Comparison of ENCODE assay signal across 20 cellular contexts in genomic region chr6:79684821-79685220, GRCh38. TPM values are rescaled to one million over a fixed set of nuclear protein-coding genes. Genes with fewer than 3 reads are reported as not detected.
A peak's percentile ranks its signal among the peaks of the same experiment; 100 is the strongest.
DNase-seq lines count a peak whose midpoint lies in the region; ATAC-seq and TF ChIP-seq lines count a peak whose summit lies in the region.
"Had no signal": no experiment of that assay in that cellular context is flagged by ENCODE, and none has a peak within 500 bp of the region (broad histone marks: within the 10 kb centered on the region; RNA-seq: fewer than 3 reads in every experiment).

No MANE protein-coding gene starts in this region.

- POLR2A ChIA-PET in PC-9 (lab: Charles Lee; ENCODE audit: unreplicated experiment), result no interaction called here

- CTCF ChIA-PET in PC-9 (lab: Charles Lee), result no interaction called here

- H2AFZ ChIP-seq in PC-9, result no peak overlapping the region

- no peaks in the 10 kb centered on the region for H3K9me2 ChIP-seq in PC-9 (ENCODE audit: insufficient read depth)

- BruUV-seq in PC-9 (replicated peaks; lab: Mats Ljungman, UMichigan), result no TSS peak

- H3K4me1 ChIP-seq in mucosa of descending colon (ENCODE audit: low read depth) (peaks cover 10% of the 10 kb centered on the region), PC-9 (replicated peaks; ENCODE audit: insufficient read depth) (no peaks in the 10 kb centered on the region)

- H4K20me1 ChIP-seq in PC-9 (ENCODE audit: insufficient read depth), result no peaks in the 10 kb centered on the region

- no peaks in the 10 kb centered on the region for H3K79me2 ChIP-seq in PC-9 (ENCODE audit: low read depth)

- H3F3A ChIP-seq in PC-9 (ENCODE audit: insufficient read depth, low read depth), result no peaks in the 10 kb centered on the region

- H3K4me2 ChIP-seq in PC-9, result no peak overlapping the region

- ATAC-seq in mucosa of descending colon, result peak; percentile 39
- ATAC-seq: K562 had no signal

- H3K4me3 ChIP-seq in mucosa of descending colon (no peak overlapping the region), PC-9 (no peak overlapping the region)
- H3K4me3 ChIP-seq: K562, Peyer's patch had no signal

- no peaks in the 10 kb centered on the region for H3K36me3 ChIP-seq in mucosa of descending colon (ENCODE audit: low read depth)
- no peaks in the 10 kb centered on the region for H3K36me3 ChIP-seq in PC-9 (ENCODE audit: low read depth)

- H3K27me3 ChIP-seq in PC-9 (ENCODE audit: insufficient read depth, low read depth), result no peaks in the 10 kb centered on the region
- H3K27me3 ChIP-seq: Peyer's patch had no signal

- no peak overlapping the region for H3K27ac ChIP-seq in PC-9
- H3K27ac ChIP-seq: HL-60, Peyer's patch had no signal

- in situ Hi-C loops in Caki2 (cut with HindIII; ENCODE audit: low pct_unique_long_range_greater_than_20kb, low sequenced_read_pairs), result no loop called here

- DNase-seq in NCI-H2171 treated with DMSO at 0.1 percent for 48 hours (lab: John Stamatoyannopoulos, UW) (peak; percentile 44), NCI-H2171 (lab: John Stamatoyannopoulos, UW) (no peak), Caki2 (ENCODE audit: low read depth) (peak; percentile 51), dedifferentiated amniotic fluid mesenchymal stem cell (ENCODE audit: extremely low spot score) (peak; percentile 16), mucosa of descending colon (no peak), NCI-H1694 treated with DMSO at 0.1 percent for 48 hours (lab: John Stamatoyannopoulos, UW) (no peak), PC-9 (no peak), MV-4-11 (lab: John Stamatoyannopoulos, UW) (no peak)
- DNase-seq: Calu3, DND-41, GDM1, GOT3, NCI-H1092, NCI-H1694, NCI-H345, NCI-H748 treated with DMSO at 0.1 percent for 48 hours, Peyer's patch, Right ventricle myocardium superior had no signal

- no peak for TF ChIP-seq CTCF in mucosa of descending colon (IDR thresholded peaks at IDR 0.05)
- TF ChIP-seq CTCF in PC-9 (conservative IDR thresholded peaks at IDR 0.05), result no peak

- intact Hi-C loops in mucosa of descending colon (cut with DNase I, micrococcal nuclease) (no loop called here), PC-9 (cut with micrococcal nuclease; ENCODE audit: unreplicated experiment) (no loop called here)

- H3K9me3 ChIP-seq in mucosa of descending colon (no peaks in the 10 kb centered on the region), PC-9 (ENCODE audit: insufficient read depth, low read depth) (no peaks in the 10 kb centered on the region)
- H3K9me3 ChIP-seq: Peyer's patch had no signal

RNA-seq across cellular contexts. Expression of gene SH3BGRL2, which starts 53.7 kb away (rescaled TPM):
- 1.2 and 2.2 TPM in 2 replicates for total RNA-seq in Caki2 (2014; rRNA removed; shearing (Covaris generic); ENCODE audit: low replicate concordance)
- total RNA-seq in mucosa of descending colon (100 to 1,000 TPM in 2 of 3 donors, 10 to 100 TPM in 1; 63.2 to 158 (median 127) TPM), PC-9 (2021) (24.2 and 27.4 TPM in 2 replicates)

Comparison
In these comparisons a context has a peak if more than half of its experiments do, and no peak if none do; other contexts are left out.
1. DNase-seq: peak in NCI-H2171 treated with DMSO at 0.1 percent for 48 hours (single experiment), Caki2 (single experiment) and dedifferentiated amniotic fluid mesenchymal stem cell (single experiment); none in NCI-H2171 (single experiment), mucosa of descending colon (0 of 3), NCI-H1694 treated with DMSO at 0.1 percent for 48 hours (single experiment), PC-9 (0 of 2) and MV-4-11 (single experiment).